ENCODE assay signal across 8 cellular contexts in genomic region chr7:1758417-1758858, GRCh38.
DNase-seq lines count a peak whose midpoint lies in the region; ATAC-seq and TF ChIP-seq lines count a peak whose summit lies in the region.

No MANE protein-coding gene starts in this region.

- no peaks in the 10 kb centered on the region for H3K9me2 ChIP-seq in HCT116 (ENCODE audit: insufficient read depth)

- H3K27ac ChIP-seq in HCT116 (ENCODE audit: low read depth, low read length), result no peak overlapping the region
- H3K27ac ChIP-seq in heart left ventricle, result peak overlapping the region in 4 of 12 donors; percentile 35 to 79 (median 72)

- RAD21 ChIA-PET in HCT116 (lab: Charles Lee; ENCODE audit: low non-redundant PET in 1 of 2, low total read pairs in 2 of 2, uncharacterized antibody in 2 of 2, unreplicated experiment in 2 of 2), result interaction anchor here (0.6 to 0.8 kb wide), 4 partner anchors 18 to 187 kb away, joined by 3 to 5 read pairs (median 4); no protein-coding TSS in a partner anchor

- in situ Hi-C loops in Caki2 (cut with HindIII; ENCODE audit: low pct_unique_long_range_greater_than_20kb, low sequenced_read_pairs), result no loop called here

- TF ChIP-seq POLR2A in HCT116 (IDR thresholded peaks at IDR 0.05; ENCODE audit: borderline replicate concordance, extremely low read depth, insufficient read depth, insufficient read length) (no peak), heart left ventricle (IDR thresholded peaks at IDR 0.05) (no peak)

- H3K36me3 ChIP-seq in HCT116 (ENCODE audit: control insufficient read depth in 1 of 2, insufficient read depth in 2 of 2, low read length in 2 of 2) (no peaks in the 10 kb centered on the region), heart left ventricle (no peaks in the 10 kb centered on the region)

- H2AFZ ChIP-seq in HCT116 (ENCODE audit: low read depth, low read length, poor library complexity, severe bottlenecking), result no peak overlapping the region

- H3K4me1 ChIP-seq in HCT116 (ENCODE audit: control insufficient read depth in 1 of 2, insufficient read depth in 2 of 2, low read length in 2 of 2), result peaks cover 0 to 4% of the 10 kb centered on the region in 2 experiments; a peak in 1 of 4 replicates
- H3K4me1 ChIP-seq in heart left ventricle, result peaks cover 0 to 12% (median 0%) of the 10 kb centered on the region in 12 donors

- no peak overlapping the region for H3K4me2 ChIP-seq in HCT116 (ENCODE audit: low read length)

- peak; percentile 53; the same call in 1 of the 2 replicates for TF ChIP-seq RAD21 in HCT116 (IDR thresholded peaks at IDR 0.05; ENCODE audit: low read depth)

- H4K20me1 ChIP-seq in HCT116 (ENCODE audit: insufficient read depth), result no peaks in the 10 kb centered on the region

- H3K4me3 ChIP-seq in HCT116 (replicated peaks in 1 of 2; ENCODE audit: low read depth in 1 of 2, low read length in 2 of 2) (no peak overlapping the region), heart left ventricle (no peak overlapping the region)

- H3K79me2 ChIP-seq in HCT116 (ENCODE audit: insufficient read depth, low read length), result no peaks in the 10 kb centered on the region

- H3K27me3 ChIP-seq in HCT116 (ENCODE audit: insufficient read depth, low read length) (peaks cover 3% of the 10 kb centered on the region; the same call in 1 of the 2 replicates), heart left ventricle (peaks cover 0 to 5% (median 0%) of the 10 kb centered on the region in 9 donors)

- 21 to 27% (median 24%) methylated on average over 5 of the region's 5 CpGs for WGBS in heart left ventricle, 4 donors

- ATAC-seq in HCT116 (peak; percentile 91), heart left ventricle (peak; percentile 44 to 86 (median 68)), GM18858 (IDR thresholded peaks at IDR 0.05; ENCODE audit: unreplicated experiment) (no peak), GM18520 (IDR thresholded peaks at IDR 0.05; ENCODE audit: unreplicated experiment) (no peak)

- POLR2A ChIA-PET in HCT116 (lab: Charles Lee), result no interaction called here

- CTCF ChIA-PET in HCT116 (lab: Charles Lee), result interaction anchor here (0.5 to 1.4 kb wide), 3 partner anchors 94 to 179 kb away, joined by 3 read pairs; no protein-coding TSS in a partner anchor

- no peaks in the 10 kb centered on the region; a peak in 1 of 4 replicates for H3K9me3 ChIP-seq in HCT116 (ENCODE audit: control insufficient read depth in 1 of 2, insufficient read depth in 1 of 2, low read depth in 1 of 2, low read length in 2 of 2)
- H3K9me3 ChIP-seq in heart left ventricle, result peaks cover 0 to 10% (median 0%) of the 10 kb centered on the region in 12 donors

- DNase-seq in Caki2 (ENCODE audit: low read depth) (peak; percentile 23), HCT116 (ENCODE audit: low read depth, low spot score) (peak; percentile 56), SW480 (ENCODE audit: low spot score) (peak; percentile 64), heart left ventricle (peak in 3 of 5 donors; percentile 53 to 75 (median 63)), cortex of kidney (lab: John Stamatoyannopoulos, UW) (no peak)
- DNase-seq in stimulated activated CD4-positive, alpha-beta T cell treated with anti-CD3 and anti-CD28 coated beads, Interleukin-4, amount 100 ng/mL, for 1 hour, result peak; percentile 37

- H3K9ac ChIP-seq in HCT116 (ENCODE audit: low read length), result no peak overlapping the region

- BruUV-seq in HCT116 (replicated peaks; lab: Mats Ljungman, UMichigan), result no TSS peak

- TF ChIP-seq CTCF in HCT116 (IDR thresholded peaks at IDR 0.05 in 2 of 3, conservative IDR thresholded peaks at IDR 0.05 in 1 of 3; ENCODE audit: borderline replicate concordance in 1 of 3, insufficient read depth in 1 of 3, low read depth in 2 of 3, low read length in 2 of 3), result peak; percentile 34 to 60 (median 51); a peak in 5 of 6 replicates
- peak; percentile 23 to 59 (median 43) for TF ChIP-seq CTCF in heart left ventricle (IDR thresholded peaks at IDR 0.05)

- intact Hi-C loops in HCT116 (cut with micrococcal nuclease), result loop anchor here (1.0 kb wide), 1 partner anchor 93 kb away; no protein-coding TSS in a partner anchor
- intact Hi-C loops in heart left ventricle (cut with DNase I), result loop anchor here (1.0 to 10.0 kb wide), 11 partner anchors 32 to 184 kb away; partner anchors contain the start of gene PSMG3 (in 1 of the 10)

TF ChIP-seq in HCT116, 20 proteins besides CTCF, POLR2A, EP300 and RAD21:
- no peak for TF ChIP-seq YY1 (IDR thresholded peaks at IDR 0.05; ENCODE audit: extremely low read depth, insufficient replicate concordance, low read depth, low read length)
TF ChIP-seq in HCT116: peak in this region for 0.

Comparison
In these comparisons a context has a peak if more than half of its experiments do, and no peak if none do; other contexts are left out.
1. ATAC-seq: peak in HCT116 (single experiment) and heart left ventricle (4 of 4); none in GM18858 (single experiment) and GM18520 (single experiment).